In the genomic region with DNA sequence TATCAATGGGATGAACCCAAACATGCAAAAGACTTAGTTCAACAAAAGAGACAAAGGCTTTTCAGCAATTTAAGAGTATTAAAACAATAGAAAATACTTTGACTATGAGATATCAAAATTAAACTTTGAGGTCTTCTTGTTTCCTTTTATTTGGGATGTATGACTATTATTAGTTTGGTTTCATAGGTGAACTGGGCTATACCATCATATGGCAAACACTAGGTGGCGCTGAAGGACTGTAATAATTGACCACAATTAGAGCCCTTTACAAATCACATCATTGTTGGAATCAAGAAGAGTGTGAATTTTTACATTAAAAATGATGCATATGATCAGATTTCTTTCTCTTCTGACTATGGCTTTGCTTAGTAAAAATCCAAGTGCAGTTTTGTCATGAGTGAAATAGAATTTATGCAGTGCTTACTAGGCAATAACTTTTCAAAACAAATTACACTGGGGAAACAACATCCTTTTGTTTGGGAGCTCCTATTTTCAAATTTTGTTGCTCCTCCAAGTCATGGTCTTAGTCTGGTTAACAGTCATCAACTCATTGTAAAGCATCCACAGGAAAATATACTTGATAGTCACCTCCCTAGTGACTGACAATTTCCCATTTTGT, we compare ENCODE assay signal across 8 cellular contexts. TPM values are rescaled to one million over a fixed set of nuclear protein-coding genes. Genes with fewer than 3 reads are reported as not detected.
DNase-seq lines count a peak whose midpoint lies in the region; ATAC-seq, FAIRE-seq and TF ChIP-seq lines count a peak whose summit lies in the region.

No MANE protein-coding gene starts in this region.

- in situ Hi-C loops in GM23248 (cut with MboI) = loop anchor here (25.0 kb wide), 1 partner anchor 1994 kb away; no protein-coding TSS in a partner anchor

- no peak overlapping the region for H4K91ac ChIP-seq in mesenchymal stem cell (ENCODE audit: low read length)

- H3K27me3 ChIP-seq in GM23248 (replicated peaks; ENCODE audit: insufficient read depth) (no peaks in the 10 kb centered on the region), mesenchymal stem cell (ENCODE audit: control insufficient read depth in 1 of 2, insufficient read depth in 1 of 2, low read length in 2 of 2) (no peaks in the 10 kb centered on the region)

- H3K27ac ChIP-seq in GM23248 (no peak overlapping the region), mesenchymal stem cell (ENCODE audit: low read length, poor library complexity, severe bottlenecking) (no peak overlapping the region)

- H3K36me3 Mint-ChIP-seq in activated naive CD8-positive, alpha-beta T cell treated with anti-CD3 and anti-CD28 coated beads, Interleukin-2, amount 50 U/mL, for 24 hours (ENCODE audit: low read depth) = no peaks in the 10 kb centered on the region
- no peaks in the 10 kb centered on the region for H3K36me3 Mint-ChIP-seq in activated naive CD8-positive, alpha-beta T cell treated with anti-CD3 and anti-CD28 coated beads for 36 hours

- no peak overlapping the region for H2BK120ac ChIP-seq in mesenchymal stem cell (ENCODE audit: low read depth, low read length)

- no peaks in the 10 kb centered on the region for H3F3A ChIP-seq in GM23248 (ENCODE audit: insufficient read depth)

- H2BK5ac ChIP-seq in mesenchymal stem cell (ENCODE audit: low read depth, low read length, poor library complexity, severe bottlenecking) = no peak overlapping the region

- H3K27me3 Mint-ChIP-seq in activated naive CD8-positive, alpha-beta T cell treated with anti-CD3 and anti-CD28 coated beads, Interleukin-2, amount 50 U/mL, for 24 hours = peaks cover 4% of the 10 kb centered on the region
- H3K27me3 Mint-ChIP-seq in activated naive CD8-positive, alpha-beta T cell treated with anti-CD3 and anti-CD28 coated beads for 36 hours = peaks cover 7% of the 10 kb centered on the region

- DNase-seq in activated naive CD8-positive, alpha-beta T cell treated with anti-CD3 and anti-CD28 coated beads, Interleukin-2, amount 50 U/mL, for 24 hours = peak; percentile 53
- no peak for DNase-seq in activated naive CD8-positive, alpha-beta T cell treated with anti-CD3 and anti-CD28 coated beads for 36 hours
- DNase-seq in GM23248 (peak; percentile 73), LNCaP clone FGC (ENCODE audit: low read depth) (peak; percentile 39), SHP77 treated with DMSO at 0.1 percent for 48 hours (lab: John Stamatoyannopoulos, UW) (peak; percentile 40), mesenchymal stem cell (peak; percentile 63), urothelium cell line (ENCODE audit: low spot score) (peak; percentile 58)

- FAIRE-seq in colon (lab: Jason Lieb, UNC) (peak; percentile 41), urothelium cell line (lab: Jason Lieb, UNC) (no peak)

- H3K27ac Mint-ChIP-seq in activated naive CD8-positive, alpha-beta T cell treated with anti-CD3 and anti-CD28 coated beads, Interleukin-2, amount 50 U/mL, for 24 hours = no peak overlapping the region
- H3K27ac Mint-ChIP-seq in activated naive CD8-positive, alpha-beta T cell treated with anti-CD3 and anti-CD28 coated beads for 36 hours = no peak overlapping the region

- H3K79me2 ChIP-seq in GM23248 (ENCODE audit: insufficient read depth) = no peaks in the 10 kb centered on the region

- 0 to 3% methylated on average over 1 of the region's 1 CpG for WGBS in GM23248 (ENCODE audit: low coverage in 1 of 2, low lambda C conversion rate in 2 of 2, missing lambda C conversion rate in 2 of 2), 2 experiments
- WGBS in mesenchymal stem cell = no CpG with 5 or more reads among the region's 1 CpG

- H2AFZ ChIP-seq in GM23248 = no peak overlapping the region
- no peak overlapping the region for H2AFZ ChIP-seq in mesenchymal stem cell (ENCODE audit: low read depth, low read length)

- no peak overlapping the region for H3K4me3 ChIP-seq in GM23248
- no peak overlapping the region for H3K4me3 ChIP-seq in LNCaP clone FGC (ENCODE audit: low read depth, low read length)
- H3K4me3 ChIP-seq in mesenchymal stem cell (ENCODE audit: insufficient read depth in 1 of 2, low read depth in 1 of 2, low read length in 2 of 2) = no peak overlapping the region

- no peaks in the 10 kb centered on the region for H3K79me1 ChIP-seq in mesenchymal stem cell (replicated peaks; ENCODE audit: low read length, poor library complexity, severe bottlenecking)

- H3K9ac ChIP-seq in GM23248 (no peak overlapping the region), mesenchymal stem cell (ENCODE audit: low read length) (no peak overlapping the region)

- no peak for ATAC-seq in activated naive CD8-positive, alpha-beta T cell treated with anti-CD3 and anti-CD28 coated beads, Interleukin-2, amount 50 U/mL, for 24 hours

- no peaks in the 10 kb centered on the region for H3K9me2 ChIP-seq in GM23248 (ENCODE audit: insufficient read depth)

- H3K18ac ChIP-seq in mesenchymal stem cell (ENCODE audit: low read depth in 1 of 2, low read length in 2 of 2) = no peak overlapping the region

- H3K23ac ChIP-seq in mesenchymal stem cell (ENCODE audit: low read length in 2 of 2) = no peak overlapping the region

- H3K9me3 ChIP-seq in GM23248 (ENCODE audit: low read depth) (no peaks in the 10 kb centered on the region), mesenchymal stem cell (ENCODE audit: control insufficient read depth, low read length) (no peaks in the 10 kb centered on the region)

- H2BK15ac ChIP-seq in mesenchymal stem cell (ENCODE audit: low read depth, poor library complexity, severe bottlenecking) = no peak overlapping the region

- no peak overlapping the region for H3K4me3 Mint-ChIP-seq in activated naive CD8-positive, alpha-beta T cell treated with anti-CD3 and anti-CD28 coated beads, Interleukin-2, amount 50 U/mL, for 24 hours
- H3K4me3 Mint-ChIP-seq in activated naive CD8-positive, alpha-beta T cell treated with anti-CD3 and anti-CD28 coated beads for 36 hours = no peak overlapping the region

- no peak overlapping the region for H2BK12ac ChIP-seq in mesenchymal stem cell (ENCODE audit: low read length in 2 of 2)

- H2AK5ac ChIP-seq in mesenchymal stem cell (ENCODE audit: low read length, severe bottlenecking) = no peak overlapping the region

- no peak overlapping the region for H3K14ac ChIP-seq in mesenchymal stem cell (ENCODE audit: low read length in 2 of 2)

- no peaks in the 10 kb centered on the region for H3K36me3 ChIP-seq in GM23248 (ENCODE audit: low read depth)
- no peaks in the 10 kb centered on the region for H3K36me3 ChIP-seq in mesenchymal stem cell (ENCODE audit: control insufficient read depth in 1 of 2, insufficient read depth in 2 of 2, low read depth in 1 of 2, low read length in 2 of 2)

- no peak overlapping the region for H3K4ac ChIP-seq in mesenchymal stem cell (ENCODE audit: low read depth in 1 of 2, low read length in 2 of 2)

- H4K20me1 ChIP-seq in GM23248 (ENCODE audit: insufficient read depth) = no peaks in the 10 kb centered on the region

- no peaks in the 10 kb centered on the region for H3K9me3 Mint-ChIP-seq in activated naive CD8-positive, alpha-beta T cell treated with anti-CD3 and anti-CD28 coated beads, Interleukin-2, amount 50 U/mL, for 24 hours
- no peaks in the 10 kb centered on the region for H3K9me3 Mint-ChIP-seq in activated naive CD8-positive, alpha-beta T cell treated with anti-CD3 and anti-CD28 coated beads for 36 hours

- no peaks in the 10 kb centered on the region for H3K4me1 Mint-ChIP-seq in activated naive CD8-positive, alpha-beta T cell treated with anti-CD3 and anti-CD28 coated beads, Interleukin-2, amount 50 U/mL, for 24 hours
- no peaks in the 10 kb centered on the region for H3K4me1 Mint-ChIP-seq in activated naive CD8-positive, alpha-beta T cell treated with anti-CD3 and anti-CD28 coated beads for 36 hours

- H3K4me1 ChIP-seq in GM23248 (ENCODE audit: insufficient read depth) = no peaks in the 10 kb centered on the region
- H3K4me1 ChIP-seq in mesenchymal stem cell (ENCODE audit: control insufficient read depth, insufficient read depth, low read depth, low read length) = no peaks in the 10 kb centered on the region

- no peak overlapping the region for H4K8ac ChIP-seq in mesenchymal stem cell (ENCODE audit: low read length)

- peak; percentile 73 for TF ChIP-seq CTCF in LNCaP clone FGC (IDR thresholded peaks at IDR 0.05; ENCODE audit: control insufficient read depth, extremely low read depth, insufficient read depth)

- H3K4me2 ChIP-seq in GM23248 (ENCODE audit: unreplicated experiment) (no peak overlapping the region), mesenchymal stem cell (ENCODE audit: low read length, poor library complexity, severe bottlenecking) (no peak overlapping the region)

RNA-seq across cellular contexts. Expression of gene NXPH1, which starts 14.7 kb away (rescaled TPM):
- not detected for total RNA-seq in activated naive CD8-positive, alpha-beta T cell treated with anti-CD3 and anti-CD28 coated beads for 36 hours
- not detected in 2 replicates for total RNA-seq in GM23248 (2014; rRNA removed; shearing (Covaris generic))
- polyA plus RNA-seq in GM23248 (2016; fragmentation: Nextera tagmentation; extraction: Ambion mirVana) = not detected in 2 replicates
- not detected for polyA plus RNA-seq in mesenchymal stem cell (2013, experiment 1 of 2)
- polyA plus RNA-seq in mesenchymal stem cell (2013, experiment 2 of 2) = not detected
